13 cellular contexts compared by ENCODE assay signal in genomic region chr2:66134113-66134730, GRCh38.
"Had no signal": no experiment of that assay in that cellular context is flagged by ENCODE, and none has a peak within 500 bp of the region (broad histone marks: within the 10 kb centered on the region; RNA-seq: fewer than 3 reads in every experiment).

No MANE protein-coding gene starts in this region.

- ATAC-seq: activated T-cell treated with anti-CD3 and anti-CD28 coated beads, Interleukin-2, amount 50 U/mL, for 72 hours; natural killer cell treated with Interleukin-12 subunit alpha and Interleukin-12 subunit beta and Interleukin-15 and Interleukin-18, amount 100 ng/mL, for 72 hours; stimulated activated naive CD8-positive, alpha-beta T cell treated with anti-CD3 and anti-CD28 coated beads, Interleukin-15, Interleukin-2, amounts not matched to agents 100 U/mL and 50 U/mL, for 24 hours had no signal

- DNase-seq: activated CD4-positive, alpha-beta T cell treated with anti-CD3 and anti-CD28 coated beads, Interleukin-2, amount 10 ng/mL, durations not matched to agents 24 days and 14 days; activated CD4-positive, CD25-positive, alpha-beta regulatory T cell; activated CD8-positive, alpha-beta memory T cell treated with anti-CD3 and anti-CD28 coated beads, Interleukin-2, amount 50 U/mL, for 48 hours; activated gamma-delta T cell treated with Interleukin-2 at 50 U/mL for 16 hours; activated T-cell treated with anti-CD3 and anti-CD28 coated beads, Interleukin-2, amount 50 U/mL, for 72 hours; amniotic stem cell; caudate nucleus; hippocampal formation; kidney glomerular epithelial cell; occipital lobe; small intestine; stimulated activated naive CD8-positive, alpha-beta T cell treated with anti-CD3 and anti-CD28 coated beads, Interleukin-15, Interleukin-2, amounts not matched to agents 100 U/mL and 50 U/mL, for 24 hours had no signal
